In genomic region chr4:89129080-89129640, GRCh38 we compare ENCODE assay signal across 25 cellular contexts. TPM values are rescaled to one million over a fixed set of nuclear protein-coding genes. Genes with fewer than 3 reads are reported as not detected.
DNase-seq lines count a peak whose midpoint lies in the region; ATAC-seq and TF ChIP-seq lines count a peak whose summit lies in the region.
"Had no signal": no experiment of that assay in that cellular context is flagged by ENCODE, and none has a peak within 500 bp of the region (broad histone marks: within the 10 kb centered on the region; RNA-seq: fewer than 3 reads in every experiment).

No MANE protein-coding gene starts in this region.

- H3K27me3 Mint-ChIP-seq in Caco-2 (ENCODE audit: insufficient read depth, unreplicated experiment), result no peaks in the 10 kb centered on the region
- H3K27me3 Mint-ChIP-seq in activated CD4-positive, alpha-beta memory T cell treated with anti-CD3 and anti-CD28 coated beads, Interleukin-2, amount 10 ng/mL, durations not matched to agents 7 days and 5 days, result no peaks in the 10 kb centered on the region

- CTCF ChIA-PET in Caco-2 (lab: Charles Lee), result no interaction called here
- CTCF ChIA-PET in activated CD4-positive, alpha-beta memory T cell treated with anti-CD3 and anti-CD28 coated beads, Interleukin-2, amount 10 ng/mL, durations not matched to agents 7 days and 5 days (lab: Charles Lee), result no interaction called here

- H3K27me3 ChIP-seq in Caco-2 (replicated peaks; ENCODE audit: control insufficient read depth, insufficient read depth, low read length), result no peaks in the 10 kb centered on the region
- no peaks in the 10 kb centered on the region for H3K27me3 ChIP-seq in mesenchymal stem cell (ENCODE audit: control insufficient read depth in 1 of 2, insufficient read depth in 1 of 2, low read length in 2 of 2)
- H3K27me3 ChIP-seq: gastrocnemius medialis, sigmoid colon had no signal

- H3K4me3 Mint-ChIP-seq in Caco-2 (ENCODE audit: unreplicated experiment), result peak overlapping the region; percentile 31
- no peak overlapping the region for H3K4me3 Mint-ChIP-seq in activated CD4-positive, alpha-beta memory T cell treated with anti-CD3 and anti-CD28 coated beads, Interleukin-2, amount 10 ng/mL, durations not matched to agents 7 days and 5 days
- H3K4me3 Mint-ChIP-seq: central memory CD8-positive, alpha-beta T cell; nephron; T-helper 17 cell had no signal

- no peak overlapping the region for H3K9ac ChIP-seq in mesenchymal stem cell (ENCODE audit: low read length)

- no peak for ATAC-seq in HG03095 (IDR thresholded peaks at IDR 0.05; ENCODE audit: unreplicated experiment)
- ATAC-seq: gastrocnemius medialis, left ventricle myocardium superior, T-helper 17 cell had no signal

- H3K27ac ChIP-seq in mesenchymal stem cell (ENCODE audit: low read length, poor library complexity, severe bottlenecking), result peak overlapping the region; percentile 20
- H3K27ac ChIP-seq: gastrocnemius medialis, sigmoid colon, SK-N-MC had no signal

- no peak overlapping the region for H2BK120ac ChIP-seq in mesenchymal stem cell (ENCODE audit: low read depth, low read length)

- peaks cover 55% of the 10 kb centered on the region for H3K4me1 Mint-ChIP-seq in Caco-2 (ENCODE audit: low read depth, unreplicated experiment)
- peaks cover 15% of the 10 kb centered on the region for H3K4me1 Mint-ChIP-seq in activated CD4-positive, alpha-beta memory T cell treated with anti-CD3 and anti-CD28 coated beads, Interleukin-2, amount 10 ng/mL, durations not matched to agents 7 days and 5 days
- H3K4me1 Mint-ChIP-seq: central memory CD8-positive, alpha-beta T cell; nephron had no signal

- H2AFZ ChIP-seq in mesenchymal stem cell (ENCODE audit: low read depth, low read length), result no peak overlapping the region

- H3K23ac ChIP-seq in mesenchymal stem cell (ENCODE audit: low read length in 2 of 2), result no peak overlapping the region

- H3K9me3 ChIP-seq in Caco-2 (no peaks in the 10 kb centered on the region), mesenchymal stem cell (ENCODE audit: control insufficient read depth, low read length) (no peaks in the 10 kb centered on the region)
- H3K9me3 ChIP-seq: gastrocnemius medialis, sigmoid colon had no signal

- H3K14ac ChIP-seq in mesenchymal stem cell (ENCODE audit: low read length in 2 of 2), result no peak overlapping the region

- H3K4me1 ChIP-seq in Caco-2, result peaks cover 52% of the 10 kb centered on the region
- peaks cover 4% of the 10 kb centered on the region for H3K4me1 ChIP-seq in mesenchymal stem cell (ENCODE audit: control insufficient read depth, insufficient read depth, low read depth, low read length)
- H3K4me1 ChIP-seq: gastrocnemius medialis, sigmoid colon had no signal

- WGBS in mesenchymal stem cell, result 0% methylated on average over 1 of the region's 1 CpG

- no peak overlapping the region for H3K4ac ChIP-seq in mesenchymal stem cell (ENCODE audit: low read depth in 1 of 2, low read length in 2 of 2)

- H3K27ac Mint-ChIP-seq in Caco-2 (ENCODE audit: unreplicated experiment), result peak overlapping the region; percentile 70
- no peak overlapping the region for H3K27ac Mint-ChIP-seq in activated CD4-positive, alpha-beta memory T cell treated with anti-CD3 and anti-CD28 coated beads, Interleukin-2, amount 10 ng/mL, durations not matched to agents 7 days and 5 days
- H3K27ac Mint-ChIP-seq: nephron, T-helper 17 cell had no signal

- no peaks in the 10 kb centered on the region for H3K36me3 ChIP-seq in Caco-2 (ENCODE audit: control insufficient read depth, insufficient read depth, low read length)
- no peaks in the 10 kb centered on the region for H3K36me3 ChIP-seq in mesenchymal stem cell (ENCODE audit: control insufficient read depth in 1 of 2, insufficient read depth in 2 of 2, low read depth in 1 of 2, low read length in 2 of 2)
- H3K36me3 ChIP-seq: gastrocnemius medialis, sigmoid colon had no signal

- H2AK5ac ChIP-seq in mesenchymal stem cell (ENCODE audit: low read length, severe bottlenecking), result no peak overlapping the region

- BruUV-seq in Caco-2 (replicated peaks; lab: Mats Ljungman, UMichigan), result no TSS peak

- no peaks in the 10 kb centered on the region for H3K36me3 Mint-ChIP-seq in Caco-2 (ENCODE audit: insufficient read depth, unreplicated experiment)
- H3K36me3 Mint-ChIP-seq in activated CD4-positive, alpha-beta memory T cell treated with anti-CD3 and anti-CD28 coated beads, Interleukin-2, amount 10 ng/mL, durations not matched to agents 7 days and 5 days (ENCODE audit: low read depth), result no peaks in the 10 kb centered on the region

- no peak overlapping the region for H3K4me2 ChIP-seq in mesenchymal stem cell (ENCODE audit: low read length, poor library complexity, severe bottlenecking)

- DNase-seq in Caco-2, result peak in 1 of 2 experiments; percentile 49
- DNase-seq in M059J (ENCODE audit: low read depth), result peak; percentile 74
- peak; percentile 59 for DNase-seq in dedifferentiated amniotic fluid mesenchymal stem cell (ENCODE audit: extremely low spot score)
- DNase-seq in mesenchymal stem cell, result peak; percentile 50
- DNase-seq in central memory CD4-positive, alpha-beta T cell, result no peak
- no peak for DNase-seq in medulla oblongata (ENCODE audit: extremely low spot score)
- no peak for DNase-seq in activated CD4-positive, alpha-beta memory T cell treated with anti-CD3 and anti-CD28 coated beads, Interleukin-2, amount 10 ng/mL, durations not matched to agents 7 days and 5 days
- DNase-seq: activated naive CD4-positive, alpha-beta T cell treated with Interleukin-2 at 50 U/mL for 16 hours; activated T-cell treated with anti-CD3 and anti-CD28 coated beads, Interleukin-2, amount 50 U/mL, for 48 hours; amygdala; DMS53; gastrocnemius medialis; hypothalamus; left ventricle myocardium superior; NCI-H187 treated with DMSO at 0.1 percent for 48 hours; NCI-H69; RPMI8226; sigmoid colon; stimulated activated CD8-positive, alpha-beta memory T cell treated with anti-CD3 and anti-CD28 coated beads, Interleukin-4, amount 100 ng/mL, for 48 hours; T-helper 17 cell; trophoblast cell had no signal

- intact Hi-C loops in Caco-2 (cut with micrococcal nuclease; ENCODE audit: unreplicated experiment), result loop anchor here (1.0 to 2.0 kb wide), 2 partner anchors 8 to 16 kb away; no protein-coding TSS in a partner anchor

- no peak for TF ChIP-seq CTCF in Caco-2 (IDR thresholded peaks at IDR 0.05; ENCODE audit: insufficient read depth in 1 of 2, low read depth in 1 of 2, low read length in 1 of 2, severe bottlenecking in 1 of 2, unreplicated experiment in 1 of 2)

- no peaks in the 10 kb centered on the region for H3K9me3 Mint-ChIP-seq in Caco-2 (ENCODE audit: unreplicated experiment)
- H3K9me3 Mint-ChIP-seq in activated CD4-positive, alpha-beta memory T cell treated with anti-CD3 and anti-CD28 coated beads, Interleukin-2, amount 10 ng/mL, durations not matched to agents 7 days and 5 days, result no peaks in the 10 kb centered on the region
- H3K9me3 Mint-ChIP-seq: central memory CD8-positive, alpha-beta T cell; nephron had no signal

- no peak overlapping the region for H4K8ac ChIP-seq in mesenchymal stem cell (ENCODE audit: low read length)

- no peak overlapping the region for H2BK15ac ChIP-seq in mesenchymal stem cell (ENCODE audit: low read depth, poor library complexity, severe bottlenecking)

- no peak overlapping the region for H3K18ac ChIP-seq in mesenchymal stem cell (ENCODE audit: low read depth in 1 of 2, low read length in 2 of 2)

- H4K91ac ChIP-seq in mesenchymal stem cell (ENCODE audit: low read length), result no peak overlapping the region

- POLR2A ChIA-PET in Caco-2 (lab: Charles Lee), result no interaction called here
- POLR2A ChIA-PET in activated CD4-positive, alpha-beta memory T cell treated with anti-CD3 and anti-CD28 coated beads, Interleukin-2, amount 10 ng/mL, durations not matched to agents 7 days and 5 days (lab: Charles Lee), result no interaction called here

- H3K4me3 ChIP-seq in Caco-2 (ENCODE audit: low read depth, low read length) (no peak overlapping the region), mesenchymal stem cell (ENCODE audit: insufficient read depth in 1 of 2, low read depth in 1 of 2, low read length in 2 of 2) (no peak overlapping the region)
- H3K4me3 ChIP-seq: gastrocnemius medialis, sigmoid colon, SK-N-MC had no signal

- no peak overlapping the region for H2BK5ac ChIP-seq in mesenchymal stem cell (ENCODE audit: low read depth, low read length, poor library complexity, severe bottlenecking)

- H3K79me1 ChIP-seq in mesenchymal stem cell (replicated peaks; ENCODE audit: low read length, poor library complexity, severe bottlenecking), result no peaks in the 10 kb centered on the region

- no peak overlapping the region for H2BK12ac ChIP-seq in mesenchymal stem cell (ENCODE audit: low read length in 2 of 2)

RNA-seq across cellular contexts. Expression of gene TIGD2, which starts 17.8 kb away (rescaled TPM):
- total RNA-seq in Caco-2 (2022), result 25.4 and 26.1 TPM in 2 replicates
- 11.6 and 11.9 TPM in 2 replicates for total RNA-seq in M059J (2014; rRNA removed; shearing (Covaris generic))
- 5.9 TPM for polyA plus RNA-seq in mesenchymal stem cell (2013, experiment 1 of 2)
- polyA plus RNA-seq in mesenchymal stem cell (2013, experiment 2 of 2), result 6.4 TPM
- 1 to 10 TPM; 3.9 to 4.7 TPM for total RNA-seq in activated CD4-positive, alpha-beta memory T cell treated with anti-CD3 and anti-CD28 coated beads, Interleukin-2, amount 10 ng/mL, durations not matched to agents 7 days and 5 days

Comparison
In these comparisons a context has a peak if more than half of its experiments do, and no peak if none do; other contexts are left out.
1. DNase-seq: peak in M059J (single experiment), dedifferentiated amniotic fluid mesenchymal stem cell (single experiment) and mesenchymal stem cell (single experiment); none in central memory CD4-positive, alpha-beta T cell (single experiment), medulla oblongata (single experiment) and activated CD4-positive, alpha-beta memory T cell treated with anti-CD3 and anti-CD28 coated beads, Interleukin-2, amount 10 ng/mL, durations not matched to agents 7 days and 5 days (single experiment).